In genomic region chr4:53592686-53593641, GRCh38 we compare ENCODE assay signal across 10 cellular contexts. TPM values are rescaled to one million over a fixed set of nuclear protein-coding genes. Genes with fewer than 3 reads are reported as not detected.
DNase-seq lines count a peak whose midpoint lies in the region; ATAC-seq, FAIRE-seq and TF ChIP-seq lines count a peak whose summit lies in the region.
"Had no signal": no experiment of that assay in that cellular context is flagged by ENCODE, and none has a peak within 500 bp of the region (broad histone marks: within the 10 kb centered on the region; RNA-seq: fewer than 3 reads in every experiment).

No MANE protein-coding gene starts in this region.

- intact Hi-C loops in CD14-positive monocyte (cut with micrococcal nuclease) (no loop called here), endothelial cell of umbilical vein (cut with micrococcal nuclease) (loop anchor here (1.0 to 2.0 kb wide), 3 partner anchors 16 to 44 kb away; no protein-coding TSS in a partner anchor)

- no peaks in the 10 kb centered on the region for H3K9me1 ChIP-seq in endothelial cell of umbilical vein (replicated peaks; ENCODE audit: control insufficient read depth, extremely low read depth, insufficient read depth, low read length)

- H3K4me1 ChIP-seq in endothelial cell of umbilical vein (ENCODE audit: control insufficient read depth, extremely low read depth, insufficient read depth, low read length) (peaks cover 9% of the 10 kb centered on the region), muscle layer of duodenum (ENCODE audit: control insufficient read depth in 1 of 2, insufficient read depth in 2 of 2, low read length in 2 of 2) (peaks cover 0 to 6% of the 10 kb centered on the region in 2 donors)

- H3K27me3 Mint-ChIP-seq in CD14-positive monocyte (ENCODE audit: low read depth in 3 of 3), result peaks cover 2 to 13% (median 9%) of the 10 kb centered on the region in 3 donors

- peaks cover 29% of the 10 kb centered on the region for H3K4me1 Mint-ChIP-seq in CD14-positive monocyte

- dilution Hi-C loops in endothelial cell of umbilical vein (cut with MboI; ENCODE audit: extremely low pct_ligation_motif_present, low sequenced_read_pairs), result no loop called here

- TF ChIP-seq CTCF in CD14-positive monocyte (IDR thresholded peaks at IDR 0.05), result no peak
- no peak for TF ChIP-seq CTCF in endothelial cell of umbilical vein (IDR thresholded peaks at IDR 0.05; ENCODE audit: extremely low read depth in 1 of 2, insufficient read depth in 1 of 2, low read depth in 1 of 2, low read length in 2 of 2)

- H3K36me3 Mint-ChIP-seq in CD14-positive monocyte, result no peaks in the 10 kb centered on the region

- DNase-seq in CD14-positive monocyte (ENCODE audit: low spot score) (no peak), NCI-H2227 treated with DMSO at 0.1 percent for 48 hours (lab: John Stamatoyannopoulos, UW) (peak; percentile 21), endothelial cell of umbilical vein (ENCODE audit: low read depth, low spot score) (peak; percentile 46), substantia nigra (lab: John Stamatoyannopoulos, UW) (no peak), AG08396 (ENCODE audit: low spot score) (no peak), activated gamma-delta T cell treated with Interleukin-2 at 50 U/mL for 16 hours (no peak)
- DNase-seq: AML-193, T-helper 1 cell had no signal

- peak overlapping the region; percentile 73 for H3K4me2 ChIP-seq in endothelial cell of umbilical vein (ENCODE audit: insufficient read depth, low read length)

- peak overlapping the region; percentile 57 for H3K9ac ChIP-seq in endothelial cell of umbilical vein (replicated peaks; ENCODE audit: extremely low read depth, insufficient read depth, low read length)

- no peaks in the 10 kb centered on the region for H3K79me2 ChIP-seq in endothelial cell of umbilical vein (ENCODE audit: control insufficient read depth, insufficient read depth, low read length)

- peak overlapping the region; percentile 31 to 80 for H3K4me3 Mint-ChIP-seq in CD14-positive monocyte

- peak; percentile 72 for FAIRE-seq in endothelial cell of umbilical vein (lab: Jason Lieb, UNC)

- no peaks in the 10 kb centered on the region for H3K9me3 Mint-ChIP-seq in CD14-positive monocyte

- BruUV-seq in endothelial cell of umbilical vein (replicated peaks; lab: Mats Ljungman, UMichigan), result TSS peak; percentile 81

- POLR2A ChIA-PET in endothelial cell of umbilical vein (lab: Charles Lee), result no interaction called here

- H3K36me3 ChIP-seq in endothelial cell of umbilical vein (ENCODE audit: control insufficient read depth in 2 of 2, extremely low read depth in 1 of 2, insufficient read depth in 2 of 2, low read length in 2 of 2) (no peaks in the 10 kb centered on the region), muscle layer of duodenum (ENCODE audit: control insufficient read depth in 1 of 2, insufficient read depth in 2 of 2, low read length in 2 of 2) (no peaks in the 10 kb centered on the region)

- H3K27ac ChIP-seq in endothelial cell of umbilical vein (ENCODE audit: insufficient read depth, low read depth, low read length) (peak overlapping the region; percentile 44), muscle layer of duodenum (ENCODE audit: low read length) (peak overlapping the region; percentile 64), substantia nigra (ENCODE audit: low read depth, low read length, poor library complexity, severe bottlenecking) (no peak overlapping the region)

- no peaks in the 10 kb centered on the region for H3K27me3 ChIP-seq in endothelial cell of umbilical vein (ENCODE audit: control insufficient read depth in 2 of 2, insufficient read depth in 2 of 2, low read length in 2 of 2)
- no peaks in the 10 kb centered on the region for H3K27me3 ChIP-seq in muscle layer of duodenum (ENCODE audit: low read depth, low read length)

- no peaks in the 10 kb centered on the region for H4K20me1 ChIP-seq in endothelial cell of umbilical vein (replicated peaks; ENCODE audit: control insufficient read depth, extremely low read depth, insufficient read depth, low read length)

- no peak for TF ChIP-seq POLR2A in endothelial cell of umbilical vein (IDR thresholded peaks at IDR 0.05; ENCODE audit: low read depth, low read length)

- peak overlapping the region; percentile 29 for H2AFZ ChIP-seq in endothelial cell of umbilical vein (ENCODE audit: low read depth, low read length)

- CTCF ChIA-PET in endothelial cell of umbilical vein (lab: Charles Lee), result interaction anchor here (0.6 to 1.7 kb wide), 7 partner anchors 9 to 641 kb away, joined by 3 to 7 read pairs (median 4); no protein-coding TSS in a partner anchor

- H3K4me3 ChIP-seq in endothelial cell of umbilical vein (replicated peaks in 1 of 3; ENCODE audit: insufficient read depth in 1 of 3, low read depth in 1 of 3, low read length in 3 of 3) (peak overlapping the region; percentile 26 to 73 (median 29)), muscle layer of duodenum (ENCODE audit: low read depth in 1 of 2, low read length in 2 of 2) (peak overlapping the region in 1 of 2 donors; percentile 38)

- no peaks in the 10 kb centered on the region for H3K9me3 ChIP-seq in endothelial cell of umbilical vein (replicated peaks; ENCODE audit: control insufficient read depth, insufficient read depth, low read length)
- no peaks in the 10 kb centered on the region for H3K9me3 ChIP-seq in muscle layer of duodenum (ENCODE audit: control insufficient read depth in 1 of 2, low read length in 2 of 2)

- no peak overlapping the region for H3K27ac Mint-ChIP-seq in CD14-positive monocyte

- no peak for ATAC-seq in GM21381 (IDR thresholded peaks at IDR 0.05; ENCODE audit: unreplicated experiment)

TF ChIP-seq in endothelial cell of umbilical vein, 7 proteins besides CTCF, POLR2A, EP300 and RAD21:
- TF ChIP-seq JUN (IDR thresholded peaks at IDR 0.05; ENCODE audit: borderline replicate concordance, insufficient read depth, insufficient read length, low read depth) (no peak), GATA2 (IDR thresholded peaks at IDR 0.05; ENCODE audit: insufficient read depth, insufficient read length, low read depth, low read length) (no peak), MAX (IDR thresholded peaks at IDR 0.05; ENCODE audit: insufficient read depth, insufficient read length) (no peak), POLR2AphosphoS5 (IDR thresholded peaks at IDR 0.05; ENCODE audit: insufficient read depth, low read depth, low read length) (no peak), EZH2 (IDR thresholded peaks at IDR 0.05; ENCODE audit: borderline replicate concordance, low read depth, low read length, severe bottlenecking) (no peak), FOS (IDR thresholded peaks at IDR 0.05; ENCODE audit: borderline replicate concordance, insufficient read depth, low read length) (no peak), MYC (IDR thresholded peaks at IDR 0.05; ENCODE audit: low read depth, low read length) (no peak)

RNA-seq across cellular contexts. Expression of gene LNX1, which starts 1.7 kb away (rescaled TPM):
- polyA plus RNA-seq in CD14-positive monocyte (under 1 TPM; 0.09 to 0.13 TPM), endothelial cell of umbilical vein (0.49 and 0.72 TPM in 2 replicates)
- total RNA-seq in endothelial cell of umbilical vein, result 1.3 and 1.9 TPM in 2 replicates
- polyA plus RNA-seq in endothelial cell of umbilical vein (2011; cell fraction: cytosol; rRNA removed), result 0.58 and 0.72 TPM in 2 replicates
- polyA plus RNA-seq in endothelial cell of umbilical vein (2011; cell fraction: nucleus; rRNA removed), result 0.54 and 0.94 TPM in 2 replicates
- 1.5 and 2.0 TPM in 2 replicates for polyA plus RNA-seq in endothelial cell of umbilical vein (2012)
- polyA minus RNA-seq in endothelial cell of umbilical vein, result 1.00 and 2.2 TPM in 2 replicates
- polyA minus RNA-seq in endothelial cell of umbilical vein (2011; cell fraction: cytosol; rRNA and poly(A)+ RNA removed), result not detected
- 1.1 and 2.0 TPM in 2 replicates for polyA minus RNA-seq in endothelial cell of umbilical vein (2011; cell fraction: nucleus; rRNA and poly(A)+ RNA removed)

Comparison
In these comparisons a context has a peak if more than half of its experiments do, and no peak if none do; other contexts are left out.
1. DNase-seq: peak in NCI-H2227 treated with DMSO at 0.1 percent for 48 hours (single experiment) and endothelial cell of umbilical vein (single experiment); none in CD14-positive monocyte (single experiment), substantia nigra (0 of 49), AG08396 (single experiment) and activated gamma-delta T cell treated with Interleukin-2 at 50 U/mL for 16 hours (single experiment).